Comparison of ENCODE assay signal across 8 cellular contexts in genomic region chr17:81869221-81870154, GRCh38. TPM values are rescaled to one million over a fixed set of nuclear protein-coding genes. Genes with fewer than 3 reads are reported as not detected.
A peak's percentile ranks its signal among the peaks of the same experiment; 100 is the strongest.
DNase-seq lines count a peak whose midpoint lies in the region; ATAC-seq and TF ChIP-seq lines count a peak whose summit lies in the region.

No MANE protein-coding gene starts in this region.

- no peaks in the 10 kb centered on the region for H3K36me3 Mint-ChIP-seq in mesothelial cell of epicardium

- H3K36me3 ChIP-seq in thoracic aorta = peaks cover 15% of the 10 kb centered on the region

- no peak for ATAC-seq in thoracic aorta (ENCODE audit: insufficient number of reproducible peaks, low FRiP score, low read depth)

- no peaks in the 10 kb centered on the region for H3K9me3 Mint-ChIP-seq in mesothelial cell of epicardium

- H3K27me3 ChIP-seq in dorsolateral prefrontal cortex (no peaks in the 10 kb centered on the region), thoracic aorta (replicated peaks; ENCODE audit: insufficient read depth) (no peaks in the 10 kb centered on the region)

- H3K27me3 Mint-ChIP-seq in mesothelial cell of epicardium (ENCODE audit: low read depth) = no peaks in the 10 kb centered on the region

- intact Hi-C loops in dorsolateral prefrontal cortex (cut with DNase I) = loop anchor here in 1 of 2 donors (5.0 kb wide), 3 partner anchors 58 to 228 kb away; partner anchors contain the start of genes CENPX, FASN, LRRC45 and MAFG

- peak in 55 of 56 donors; percentile 53 to 91 (median 77) for TF ChIP-seq CTCF in dorsolateral prefrontal cortex (IDR thresholded peaks at IDR 0.05 in 54 of 56, conservative IDR thresholded peaks at IDR 0.05 in 2 of 56; ENCODE audit: low read depth in 1 of 56, partially characterized antibody in 56 of 56)
- peak; percentile 99 for TF ChIP-seq CTCF in mesothelial cell of epicardium (IDR thresholded peaks at IDR 0.05; ENCODE audit: unreplicated experiment)
- peak; percentile 92 for TF ChIP-seq CTCF in thoracic aorta (IDR thresholded peaks at IDR 0.05)

- H3K4me1 ChIP-seq in thoracic aorta (ENCODE audit: control insufficient read depth in 1 of 2, low read depth in 2 of 2) = peaks cover 20 to 40% of the 10 kb centered on the region in 2 donors

- H3K4me3 ChIP-seq in dorsolateral prefrontal cortex = peak overlapping the region; percentile 63 to 99 (median 91)
- peak overlapping the region; percentile 95 for H3K4me3 ChIP-seq in thoracic aorta

- H3K9me3 ChIP-seq in thoracic aorta = no peaks in the 10 kb centered on the region

- peak overlapping the region; percentile 73 for H3K4me3 Mint-ChIP-seq in mesothelial cell of epicardium

- DNase-seq in activated CD4-positive, CD25-positive, alpha-beta regulatory T cell treated with anti-CD3 and anti-CD28 coated beads, Interleukin-2, amount 50 U/mL, for 72 hours = peak; percentile 61
- no peak for DNase-seq in activated CD4-positive, CD25-positive, alpha-beta regulatory T cell (lab: John Stamatoyannopoulos, UW)
- DNase-seq in SW480 (ENCODE audit: low spot score) (peak; percentile 43), dorsolateral prefrontal cortex (peak in 1 of 10 donors; percentile 53), mesothelial cell of epicardium (ENCODE audit: low spot score in 2 of 2, unreplicated experiment in 2 of 2) (peak in 1 of 2 experiments; percentile 82), thoracic aorta (ENCODE audit: low spot score) (no peak), T-helper 9 cell (no peak), ACHN (no peak)

- H3K4me1 Mint-ChIP-seq in mesothelial cell of epicardium = peaks cover 41% of the 10 kb centered on the region

- H3K27ac ChIP-seq in dorsolateral prefrontal cortex = peak overlapping the region in 45 of 59 donors; percentile 36 to 98 (median 87)
- H3K27ac ChIP-seq in thoracic aorta = peak overlapping the region; percentile 92 to 95

- in situ Hi-C loops in ACHN (cut with HindIII; ENCODE audit: low pct_ligation_motif_present, low pct_unique_long_range_greater_than_20kb, low sequenced_read_pairs) = no loop called here

- H3K27ac Mint-ChIP-seq in mesothelial cell of epicardium = peak overlapping the region; percentile 91

RNA-seq across cellular contexts. Expression of gene ARHGDIA, which starts 1.6 kb away (rescaled TPM):
- 100 to 1,000 TPM; 175 to 366 (median 250) TPM for total RNA-seq in dorsolateral prefrontal cortex
- total RNA-seq in mesothelial cell of epicardium = 258 to 275 TPM (median 268 TPM) in 3 replicates
- 100 to 1,000 TPM; 206 to 324 TPM for total RNA-seq in thoracic aorta

RNA-seq across cellular contexts. Expression of gene P4HB, which starts 9.2 kb away (rescaled TPM):
- total RNA-seq in dorsolateral prefrontal cortex (100 to 1,000 TPM; 106 to 206 (median 136) TPM), mesothelial cell of epicardium (405 to 433 TPM (median 421 TPM) in 3 replicates), thoracic aorta (100 to 1,000 TPM; 515 to 655 TPM)

RNA-seq across cellular contexts. Expression of gene ALYREF, which starts 21.9 kb away (rescaled TPM):
- total RNA-seq in dorsolateral prefrontal cortex = 10 to 100 TPM; 25.1 to 53.0 (median 34.8) TPM
- 78.5 to 86.1 TPM (median 79.5 TPM) in 3 replicates for total RNA-seq in mesothelial cell of epicardium
- total RNA-seq in thoracic aorta = 10 to 100 TPM; 43.8 to 51.4 TPM

RNA-seq across cellular contexts. Expression of gene ANAPC11, which starts 22.0 kb away (rescaled TPM):
- 100 to 1,000 TPM in 33 of 120 experiments, 10 to 100 TPM in 87; 64.0 to 121 (median 92.6) TPM for total RNA-seq in dorsolateral prefrontal cortex
- total RNA-seq in mesothelial cell of epicardium = 103 to 115 TPM (median 108 TPM) in 3 replicates
- total RNA-seq in thoracic aorta = 100 to 1,000 TPM in 1 of 2 donors, 10 to 100 TPM in 1; 94.1 to 120 TPM

RNA-seq across cellular contexts. Expression of gene NPB, which starts 32.5 kb away (rescaled TPM):
- total RNA-seq in dorsolateral prefrontal cortex = 1 to 10 TPM in 118 of 120 experiments, under 1 TPM in 2; 0.50 to 6.5 (median 3.3) TPM
- 0.75 to 1.7 TPM (median 1.2 TPM) in 3 replicates for total RNA-seq in mesothelial cell of epicardium
- total RNA-seq in thoracic aorta = 1 to 10 TPM in 1 of 2 donors, under 1 TPM in 1; 0.35 to 2.6 TPM

Comparison
In these comparisons a context has a peak if more than half of its experiments do, and no peak if none do; other contexts are left out.
1. DNase-seq: peak in activated CD4-positive, CD25-positive, alpha-beta regulatory T cell treated with anti-CD3 and anti-CD28 coated beads, Interleukin-2, amount 50 U/mL, for 72 hours (single experiment) and SW480 (single experiment); none in activated CD4-positive, CD25-positive, alpha-beta regulatory T cell (0 of 4), thoracic aorta (single experiment), T-helper 9 cell (single experiment) and ACHN (single experiment).
2. Peak in every context shown above with its lines, with median percentiles within 50 percentile points of each other: CTCF ChIP-seq.